ENCODE assay signal across 23 cellular contexts in genomic region chr19:944171-944567, GRCh38. TPM values are rescaled to one million over a fixed set of nuclear protein-coding genes. Genes with fewer than 3 reads are reported as not detected.
DNase-seq lines count a peak whose midpoint lies in the region; ATAC-seq, FAIRE-seq and TF ChIP-seq lines count a peak whose summit lies in the region.
"Had no signal": no experiment of that assay in that cellular context is flagged by ENCODE, and none has a peak within 500 bp of the region (broad histone marks: within the 10 kb centered on the region; RNA-seq: fewer than 3 reads in every experiment).

No MANE protein-coding gene starts in this region.

- ATAC-seq in right cardiac atrium: peak in 1 of 2 donors; percentile 62
- ATAC-seq in K562: peak; percentile 96
- ATAC-seq in GM19324 (IDR thresholded peaks at IDR 0.05; ENCODE audit: low FRiP score, unreplicated experiment): no peak
- ATAC-seq: activated naive CD4-positive, alpha-beta T cell treated with anti-CD3 and anti-CD28 coated beads, Interleukin-2, amount 50 U/mL, for 72 hours had no signal

- H3K79me2 ChIP-seq in K562 (ENCODE audit: control insufficient read depth, insufficient read depth, low read length): peaks cover 86% of the 10 kb centered on the region

- no peak for TF ChIP-seq POLR2A in K562 (conservative IDR thresholded peaks at IDR 0.05)

- TF ChIP-seq EP300 in K562 (IDR thresholded peaks at IDR 0.05; ENCODE audit: low read length): peak; percentile 78

- peak overlapping the region in 1 of 2 experiments; percentile 81; a peak in 2 of 4 replicates for H3K9ac ChIP-seq in K562 (ENCODE audit: insufficient read depth in 1 of 2, low read depth in 2 of 2, low read length in 2 of 2)
- peak overlapping the region; percentile 8 to 24 for H3K9ac ChIP-seq in mucosa of rectum (ENCODE audit: low read depth in 1 of 2, low read length in 2 of 2)
- H3K9ac ChIP-seq: parathyroid adenoma had no signal

- H4K20me1 ChIP-seq in K562 (replicated peaks; ENCODE audit: control insufficient read depth, insufficient read depth, low read length): peaks cover 24% of the 10 kb centered on the region

- H3K4me3 ChIP-seq in right cardiac atrium (ENCODE audit: low read length) (no peak overlapping the region), left ventricle myocardium inferior (no peak overlapping the region), K562 (no peak overlapping the region), mucosa of rectum (ENCODE audit: low read length in 2 of 2) (peak overlapping the region in 1 of 2 donors; percentile 37)
- H3K4me3 ChIP-seq: thoracic aorta had no signal

- POLR2A ChIA-PET in K562 (lab: Yijun Ruan, JAX): interaction anchor here (0.6 to 1.1 kb wide), 5 partner anchors 8 to 21 kb away, joined by 3 to 4 read pairs (median 4); no protein-coding TSS in a partner anchor

- peak overlapping the region; percentile 55 for H3K4me2 ChIP-seq in K562 (ENCODE audit: insufficient read depth, low read length)

- H3K36me3 ChIP-seq in left ventricle myocardium inferior: peaks cover 4% of the 10 kb centered on the region
- peaks cover 68% of the 10 kb centered on the region; the same call in 2 of the 3 replicates for H3K36me3 ChIP-seq in K562 (ENCODE audit: control insufficient read depth, insufficient read depth, low read length)
- H3K36me3 ChIP-seq in mucosa of rectum (ENCODE audit: control insufficient read depth in 2 of 2, insufficient read depth in 2 of 2, low read length in 2 of 2): no peaks in the 10 kb centered on the region
- H3K36me3 ChIP-seq: thoracic aorta had no signal

- FAIRE-seq in K562 (lab: Jason Lieb, UNC): peak; percentile 99
- FAIRE-seq: A204.1, bronchial epithelial cell, G401.6, GM19239, HTR-8/SVneo had no signal

- no peak overlapping the region for H2AFZ ChIP-seq in K562 (ENCODE audit: low read depth, low read length)
- H2AFZ ChIP-seq: parathyroid adenoma had no signal

- intact Hi-C loops in right cardiac atrium (cut with DNase I): no loop called here
- intact Hi-C loops in left ventricle myocardium inferior (cut with micrococcal nuclease): no loop called here
- intact Hi-C loops in K562 (cut with micrococcal nuclease): no loop called here

- no peak for TF ChIP-seq CTCF in left ventricle myocardium inferior (IDR thresholded peaks at IDR 0.05; ENCODE audit: borderline replicate concordance)
- TF ChIP-seq CTCF in K562 (IDR thresholded peaks at IDR 0.05 in 2 of 3, conservative IDR thresholded peaks at IDR 0.05 in 1 of 3; ENCODE audit: insufficient read depth in 2 of 3, low read depth in 1 of 3, low read length in 3 of 3): no peak

- 56% methylated on average over 27 of the region's 27 CpGs for WGBS in right cardiac atrium
- WGBS in K562 (ENCODE audit: insufficient coverage, low coverage, missing lambda C conversion rate): 3% methylated on average over 18 of the region's 27 CpGs

- CTCF ChIA-PET in K562 (lab: Yijun Ruan, JAX; ENCODE audit: low intra/inter-chr PET ratio): no interaction called here

- H3K9me3 ChIP-seq in right cardiac atrium (ENCODE audit: control insufficient read depth, low read length) (no peaks in the 10 kb centered on the region), left ventricle myocardium inferior (replicated peaks) (no peaks in the 10 kb centered on the region), K562 (replicated peaks; ENCODE audit: control insufficient read depth, insufficient read depth, low read depth, low read length) (no peaks in the 10 kb centered on the region), mucosa of rectum (ENCODE audit: control insufficient read depth in 2 of 2, low read length in 2 of 2) (no peaks in the 10 kb centered on the region)
- H3K9me3 ChIP-seq: thoracic aorta had no signal

- in situ Hi-C loops in K562 (cut with MboI): no loop called here

- DNase-seq in right cardiac atrium: peak; percentile 64 to 82 (median 71)
- DNase-seq in left ventricle myocardium inferior: no peak
- DNase-seq in K562 (ENCODE audit: extremely low read depth in 1 of 4, low spot score in 3 of 4): peak; percentile 88 to 95 (median 90)
- no peak for DNase-seq in DMS 273 treated with DMSO at 0.1 percent for 48 hours (lab: John Stamatoyannopoulos, UW)
- DNase-seq in DMS79 (lab: John Stamatoyannopoulos, UW): no peak
- no peak for DNase-seq in SKM-1 (lab: John Stamatoyannopoulos, UW; ENCODE audit: unreplicated experiment)
- DNase-seq: activated CD4-positive, CD25-positive, alpha-beta regulatory T cell treated with anti-CD3 and anti-CD28 coated beads, Interleukin-2, amount 50 U/mL, for 72 hours; CD4-positive, alpha-beta T cell; effector CD8-positive, alpha-beta T cell; foreskin fibroblast; NCI-H1092; stimulated activated CD4-positive, alpha-beta T cell treated with anti-CD3 and anti-CD28 coated beads, Interleukin-15, amount 100 ng/mL, for 24 hours; SW 1271 had no signal

- no peak overlapping the region for H3K27ac ChIP-seq in right cardiac atrium (ENCODE audit: low read length)
- H3K27ac ChIP-seq in left ventricle myocardium inferior (replicated peaks): no peak overlapping the region
- H3K27ac ChIP-seq in K562 (ENCODE audit: extremely low read depth, low read depth, low read length): peak overlapping the region; percentile 55; the same call in 2 of the 3 replicates
- peak overlapping the region in 1 of 2 donors; percentile 48 for H3K27ac ChIP-seq in mucosa of rectum (ENCODE audit: low read depth in 2 of 2, low read length in 2 of 2)
- H3K27ac ChIP-seq: parathyroid adenoma, thoracic aorta had no signal

- H3K27me3 ChIP-seq in right cardiac atrium (ENCODE audit: control insufficient read depth, insufficient read depth) (no peaks in the 10 kb centered on the region), left ventricle myocardium inferior (ENCODE audit: low read depth) (no peaks in the 10 kb centered on the region), K562 (ENCODE audit: control insufficient read depth in 2 of 2, insufficient read depth in 2 of 2, low read length in 2 of 2) (no peaks in the 10 kb centered on the region), mucosa of rectum (ENCODE audit: control insufficient read depth in 2 of 2, insufficient read depth in 2 of 2, low read length in 2 of 2) (no peaks in the 10 kb centered on the region)

- no TSS peak for BruUV-seq in K562 (replicated peaks; lab: Mats Ljungman, UMichigan)

- peak in 1 of 2 experiments; percentile 23; a peak in 3 of 4 replicates for TF ChIP-seq RAD21 in K562 (CRISPR knock-in tag; conservative IDR thresholded peaks at IDR 0.05 in 1 of 2, IDR thresholded peaks at IDR 0.05 in 1 of 2)

- peaks cover 6% of the 10 kb centered on the region for H3K9me1 ChIP-seq in K562 (ENCODE audit: control insufficient read depth, insufficient read depth, low read length)

- H3K4me1 ChIP-seq in right cardiac atrium (ENCODE audit: control insufficient read depth, insufficient read depth, low read length): no peaks in the 10 kb centered on the region
- H3K4me1 ChIP-seq in left ventricle myocardium inferior: peaks cover 22% of the 10 kb centered on the region
- H3K4me1 ChIP-seq in K562 (replicated peaks in 1 of 2; ENCODE audit: control insufficient read depth in 2 of 2, insufficient read depth in 2 of 2, low read length in 2 of 2): peaks cover 15 to 84% of the 10 kb centered on the region in 2 experiments
- H3K4me1 ChIP-seq in mucosa of rectum (ENCODE audit: control insufficient read depth in 2 of 2, insufficient read depth in 2 of 2, low read length in 2 of 2): peaks cover 33 to 36% of the 10 kb centered on the region in 2 donors

RNA-seq across cellular contexts. Expression of gene ARID3A, which starts 18.3 kb away (rescaled TPM):
- total RNA-seq in right cardiac atrium (1 to 10 TPM; 4.2 to 6.2 (median 5.6) TPM), left ventricle myocardium inferior (4.8 TPM), K562 (2014; rRNA removed) (55.2 and 62.0 TPM in 2 replicates), K562 (2014; rRNA removed; fragmentation: Illumina TruSeq; extraction: Trizol) (14.8 and 16.4 TPM in 2 replicates), K562 (2015; rRNA removed; fragmentation: Illumina TruSeq; extraction: Trizol) (39.0 and 41.3 TPM in 2 replicates), K562 (2021) (97.2 and 118 TPM in 2 replicates)
- polyA plus RNA-seq in right cardiac atrium (3.3 TPM), K562 (2011; rRNA removed) (27.9 and 44.1 TPM in 2 replicates), K562 (2014; fragmentation: Illumina TruSeq; extraction: Trizol) (31.2 and 62.4 TPM in 2 replicates), K562 (2014; fragmentation: Nextera tagmentation; extraction: Ambion mirVana) (1 to 10 TPM; 1.4 to 2.0 TPM), K562 (2014; rRNA removed) (31.0 and 46.7 TPM in 2 replicates)
- 89.0 and 254 TPM in 2 replicates for total RNA-seq in K562 (2011; cell fraction: chromatin; rRNA removed; ENCODE audit: low replicate concordance)
- 180 and 206 TPM in 2 replicates for total RNA-seq in K562 (2011; cell fraction: nucleolus; rRNA removed)
- 120 and 121 TPM in 2 replicates for total RNA-seq in K562 (2011; cell fraction: nucleoplasm; rRNA removed)
- polyA plus RNA-seq in K562 (2011; cell fraction: cytosol; rRNA removed): 43.2 and 88.8 TPM in 2 replicates
- polyA plus RNA-seq in K562 (2011; cell fraction: nucleus; rRNA removed): 58.8 and 128 TPM in 2 replicates
- 49.0 and 52.3 TPM in 2 replicates for polyA plus RNA-seq in K562 (2012)
- polyA minus RNA-seq in K562 (2011; rRNA and poly(A)+ RNA removed): 36.2 and 53.3 TPM in 2 replicates
- polyA minus RNA-seq in K562 (2011; cell fraction: cytosol; rRNA and poly(A)+ RNA removed): 119 and 167 TPM in 2 replicates
- polyA minus RNA-seq in K562 (2011; cell fraction: nucleus; rRNA and poly(A)+ RNA removed): 45.8 and 47.4 TPM in 2 replicates

RNA-seq across cellular contexts. Expression of gene KISS1R, which starts 27.0 kb away (rescaled TPM):
- total RNA-seq in right cardiac atrium (not detected), left ventricle myocardium inferior (not detected), K562 (2014; rRNA removed) (19.3 and 26.7 TPM in 2 replicates), K562 (2014; rRNA removed; fragmentation: Illumina TruSeq; extraction: Trizol) (0.80 and 1.1 TPM in 2 replicates), K562 (2015; rRNA removed; fragmentation: Illumina TruSeq; extraction: Trizol) (2.0 and 2.7 TPM in 2 replicates), K562 (2021) (36.2 and 39.4 TPM in 2 replicates)
- polyA plus RNA-seq in right cardiac atrium (not detected), K562 (2011; rRNA removed) (2.8 and 6.3 TPM in 2 replicates), K562 (2014; fragmentation: Illumina TruSeq; extraction: Trizol) (0.37 and 2.7 TPM in 2 replicates), K562 (2014; fragmentation: Nextera tagmentation; extraction: Ambion mirVana) (under 1 TPM; 0.55 to 0.75 TPM), K562 (2014; rRNA removed) (17.3 and 26.8 TPM in 2 replicates)
- total RNA-seq in K562 (2011; cell fraction: chromatin; rRNA removed; ENCODE audit: low replicate concordance): 13.9 and 50.0 TPM in 2 replicates
- 79.5 and 104 TPM in 2 replicates for total RNA-seq in K562 (2011; cell fraction: nucleolus; rRNA removed)
- total RNA-seq in K562 (2011; cell fraction: nucleoplasm; rRNA removed): 29.6 and 30.1 TPM in 2 replicates
- polyA plus RNA-seq in K562 (2011; cell fraction: cytosol; rRNA removed): 4.3 and 59.2 TPM in 2 replicates
- 36.4 and 172 TPM in 2 replicates for polyA plus RNA-seq in K562 (2011; cell fraction: nucleus; rRNA removed)
- 6.9 and 23.9 TPM in 2 replicates for polyA plus RNA-seq in K562 (2012)
- polyA minus RNA-seq in K562 (2011; rRNA and poly(A)+ RNA removed): 0.30 and 1.8 TPM in 2 replicates
- 5.8 and 14.1 TPM in 2 replicates for polyA minus RNA-seq in K562 (2011; cell fraction: cytosol; rRNA and poly(A)+ RNA removed)
- polyA minus RNA-seq in K562 (2011; cell fraction: nucleus; rRNA and poly(A)+ RNA removed): 5.8 and 22.6 TPM in 2 replicates
- total RNA-seq: bronchial epithelial cell, thoracic aorta had no signal

RNA-seq across cellular contexts. Expression of gene R3HDM4, which starts 31.1 kb away (rescaled TPM):
- total RNA-seq in right cardiac atrium: 10 to 100 TPM; 18.6 to 31.2 (median 21.2) TPM
- polyA plus RNA-seq in right cardiac atrium: 25.8 TPM
- 21.6 TPM for total RNA-seq in left ventricle myocardium inferior
- total RNA-seq in K562 (2011; cell fraction: chromatin; rRNA removed; ENCODE audit: low replicate concordance): 66.6 and 166 TPM in 2 replicates
- 109 and 113 TPM in 2 replicates for total RNA-seq in K562 (2011; cell fraction: nucleolus; rRNA removed)
- 92.6 and 119 TPM in 2 replicates for total RNA-seq in K562 (2011; cell fraction: nucleoplasm; rRNA removed)
- 63.2 and 75.6 TPM in 2 replicates for total RNA-seq in K562 (2014; rRNA removed)
- total RNA-seq in K562 (2014; rRNA removed; fragmentation: Illumina TruSeq; extraction: Trizol): 21.4 and 26.2 TPM in 2 replicates
- 44.6 and 46.1 TPM in 2 replicates for total RNA-seq in K562 (2015; rRNA removed; fragmentation: Illumina TruSeq; extraction: Trizol)
- total RNA-seq in K562 (2021): 133 and 138 TPM in 2 replicates
- 59.0 and 93.9 TPM in 2 replicates for polyA plus RNA-seq in K562 (2011; rRNA removed)
- polyA plus RNA-seq in K562 (2011; cell fraction: cytosol; rRNA removed): 105 and 207 TPM in 2 replicates
- 149 and 223 TPM in 2 replicates for polyA plus RNA-seq in K562 (2011; cell fraction: nucleus; rRNA removed)
- polyA plus RNA-seq in K562 (2012): 85.0 and 165 TPM in 2 replicates
- polyA plus RNA-seq in K562 (2014; fragmentation: Illumina TruSeq; extraction: Trizol): 87.6 and 109 TPM in 2 replicates
- 1 to 10 TPM; 3.2 to 5.6 TPM for polyA plus RNA-seq in K562 (2014; fragmentation: Nextera tagmentation; extraction: Ambion mirVana)
- polyA plus RNA-seq in K562 (2014; rRNA removed): 140 and 154 TPM in 2 replicates
- polyA minus RNA-seq in K562 (2011; rRNA and poly(A)+ RNA removed): 11.6 and 16.6 TPM in 2 replicates
- polyA minus RNA-seq in K562 (2011; cell fraction: cytosol; rRNA and poly(A)+ RNA removed): 30.8 and 60.9 TPM in 2 replicates
- polyA minus RNA-seq in K562 (2011; cell fraction: nucleus; rRNA and poly(A)+ RNA removed): 22.8 and 25.2 TPM in 2 replicates

RNA-seq across cellular contexts. Expression of gene WDR18, which starts 40.0 kb away (rescaled TPM):
- total RNA-seq in right cardiac atrium (10 to 100 TPM; 12.2 to 24.0 (median 15.8) TPM), left ventricle myocardium inferior (19.4 TPM), K562 (2014; rRNA removed) (181 and 210 TPM in 2 replicates), K562 (2014; rRNA removed; fragmentation: Illumina TruSeq; extraction: Trizol) (13.0 and 15.5 TPM in 2 replicates), K562 (2015; rRNA removed; fragmentation: Illumina TruSeq; extraction: Trizol) (37.6 and 45.0 TPM in 2 replicates), K562 (2021) (128 and 134 TPM in 2 replicates)
- polyA plus RNA-seq in right cardiac atrium (22.5 TPM), K562 (2011; rRNA removed) (30.1 and 47.8 TPM in 2 replicates), K562 (2014; fragmentation: Illumina TruSeq; extraction: Trizol) (16.3 and 52.9 TPM in 2 replicates), K562 (2014; fragmentation: Nextera tagmentation; extraction: Ambion mirVana) (1 to 10 TPM in 1 of 2 experiments, under 1 TPM in 1; 0.65 to 1.1 TPM), K562 (2014; rRNA removed) (106 and 130 TPM in 2 replicates)
- total RNA-seq in K562 (2011; cell fraction: chromatin; rRNA removed; ENCODE audit: low replicate concordance): 32.2 and 119 TPM in 2 replicates
- total RNA-seq in K562 (2011; cell fraction: nucleolus; rRNA removed): 140 and 174 TPM in 2 replicates
- total RNA-seq in K562 (2011; cell fraction: nucleoplasm; rRNA removed): 50.0 and 55.1 TPM in 2 replicates
- 62.1 and 244 TPM in 2 replicates for polyA plus RNA-seq in K562 (2011; cell fraction: cytosol; rRNA removed)
- 137 and 203 TPM in 2 replicates for polyA plus RNA-seq in K562 (2011; cell fraction: nucleus; rRNA removed)
- polyA plus RNA-seq in K562 (2012): 73.6 and 92.2 TPM in 2 replicates
- polyA minus RNA-seq in K562 (2011; rRNA and poly(A)+ RNA removed): 17.0 and 26.0 TPM in 2 replicates
- polyA minus RNA-seq in K562 (2011; cell fraction: cytosol; rRNA and poly(A)+ RNA removed): 90.0 and 91.8 TPM in 2 replicates
- polyA minus RNA-seq in K562 (2011; cell fraction: nucleus; rRNA and poly(A)+ RNA removed): 52.1 and 52.4 TPM in 2 replicates

RNA-seq across cellular contexts. Expression of gene RNU6-9, which starts 50.9 kb away (rescaled TPM):
- not detected for total RNA-seq in right cardiac atrium
- not detected for polyA plus RNA-seq in right cardiac atrium
- total RNA-seq in left ventricle myocardium inferior: not detected
- total RNA-seq in K562 (2011; cell fraction: chromatin; rRNA removed; ENCODE audit: low replicate concordance): not detected in 2 replicates
- total RNA-seq in K562 (2011; cell fraction: nucleolus; rRNA removed): not detected in 2 replicates
- not detected in 2 replicates for total RNA-seq in K562 (2011; cell fraction: nucleoplasm; rRNA removed)
- total RNA-seq in K562 (2014; rRNA removed): not detected in 2 replicates
- not detected in 2 replicates for total RNA-seq in K562 (2014; rRNA removed; fragmentation: Illumina TruSeq; extraction: Trizol)
- total RNA-seq in K562 (2015; rRNA removed; fragmentation: Illumina TruSeq; extraction: Trizol): not detected in 2 replicates
- total RNA-seq in K562 (2021): not detected in 2 replicates
- polyA plus RNA-seq in K562 (2011; rRNA removed): not detected in 2 replicates
- polyA plus RNA-seq in K562 (2011; cell fraction: cytosol; rRNA removed): not detected in 2 replicates
- polyA plus RNA-seq in K562 (2011; cell fraction: nucleus; rRNA removed): not detected in 2 replicates
- polyA plus RNA-seq in K562 (2012): not detected in 2 replicates
- not detected in 2 replicates for polyA plus RNA-seq in K562 (2014; fragmentation: Illumina TruSeq; extraction: Trizol)
- not detected for polyA plus RNA-seq in K562 (2014; fragmentation: Nextera tagmentation; extraction: Ambion mirVana)
- polyA plus RNA-seq in K562 (2014; rRNA removed): not detected in 2 replicates
- polyA minus RNA-seq in K562 (2011; rRNA and poly(A)+ RNA removed): under 0.01 TPM in 2 replicates
- 667 TPM in 1 of 2 replicates, not detected in the other for polyA minus RNA-seq in K562 (2011; cell fraction: cytosol; rRNA and poly(A)+ RNA removed)
- polyA minus RNA-seq in K562 (2011; cell fraction: nucleus; rRNA and poly(A)+ RNA removed): under 0.01 TPM in 1 of 2 replicates, not detected in the other
- total RNA-seq: activated naive CD4-positive, alpha-beta T cell treated with anti-CD3 and anti-CD28 coated beads, Interleukin-2, amount 50 U/mL, for 72 hours; bronchial epithelial cell; CD4-positive, alpha-beta T cell; thoracic aorta had no signal

Comparison
In these comparisons a context has a peak if more than half of its experiments do, and no peak if none do; other contexts are left out.
1. DNase-seq: peak in right cardiac atrium (3 of 3) and K562 (4 of 4); none in left ventricle myocardium inferior (single experiment), DMS 273 treated with DMSO at 0.1 percent for 48 hours (single experiment), DMS79 (single experiment) and SKM-1 (single experiment).